In the genomic region with DNA sequence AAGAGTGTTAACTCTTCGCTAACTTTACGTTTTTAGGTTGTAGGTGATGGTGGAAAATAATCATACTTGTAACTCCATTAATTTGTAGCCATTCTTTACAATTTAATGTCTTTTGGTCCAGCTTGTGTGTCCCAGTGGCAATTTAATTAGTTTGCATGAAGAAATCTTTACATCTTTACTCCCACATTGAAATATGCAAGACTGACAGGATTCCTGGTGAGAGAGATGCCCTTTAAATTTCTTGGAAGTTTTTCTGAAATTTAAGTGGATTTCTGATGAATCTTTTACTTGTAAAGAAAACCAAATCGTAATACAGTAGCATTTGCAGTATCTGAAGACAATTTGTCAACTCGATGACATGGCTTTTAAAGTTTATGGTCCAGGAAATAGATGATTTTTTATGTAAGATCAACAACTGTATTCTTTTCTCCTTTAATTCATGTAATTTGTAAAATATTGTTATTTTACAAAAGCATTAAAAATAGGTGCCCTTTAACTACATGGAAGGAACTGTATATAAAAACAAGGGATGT, we compare ENCODE assay signal across 10 cellular contexts. TPM values are rescaled to one million over a fixed set of nuclear protein-coding genes. Genes with fewer than 3 reads are reported as not detected.
DNase-seq lines count a peak whose midpoint lies in the region; ATAC-seq, FAIRE-seq and TF ChIP-seq lines count a peak whose summit lies in the region.
"Had no signal": no experiment of that assay in that cellular context is flagged by ENCODE, and none has a peak within 500 bp of the region (broad histone marks: within the 10 kb centered on the region; RNA-seq: fewer than 3 reads in every experiment).

No MANE protein-coding gene starts in this region.

- no peaks in the 10 kb centered on the region for H3K9me3 ChIP-seq in CD8-positive, alpha-beta T cell (ENCODE audit: low read length)
- H3K9me3 ChIP-seq in OCI-LY7 (ENCODE audit: low read length) = no peaks in the 10 kb centered on the region
- H3K9me3 ChIP-seq in H1 (ENCODE audit: insufficient read depth in 2 of 2, low read depth in 1 of 2, low read length in 1 of 2) = no peaks in the 10 kb centered on the region
- H3K9me3 ChIP-seq in neuron (ENCODE audit: low read length) = no peaks in the 10 kb centered on the region

- peaks cover 15% of the 10 kb centered on the region for H3K4me1 ChIP-seq in CD8-positive, alpha-beta T cell (ENCODE audit: insufficient read depth, low read length)
- H3K4me1 ChIP-seq in OCI-LY7 (ENCODE audit: insufficient read depth, low read length, poor library complexity, severe bottlenecking) (peaks cover 15% of the 10 kb centered on the region), H1 (replicated peaks in 1 of 4; ENCODE audit: control insufficient read depth in 3 of 4, insufficient read depth in 4 of 4, low read length in 3 of 4) (peaks cover 0 to 27% (median 8%) of the 10 kb centered on the region in 4 experiments; a peak in 5 of 7 replicates), neuron (ENCODE audit: insufficient read depth, low read length) (peaks cover 26% of the 10 kb centered on the region)

- BruUV-seq in OCI-LY7 (replicated peaks; lab: Mats Ljungman, UMichigan) = TSS peak; percentile 43

- H3K79me2 ChIP-seq in OCI-LY7 (ENCODE audit: insufficient read depth, low read depth, low read length) (peaks cover 45% of the 10 kb centered on the region), H1 (ENCODE audit: control insufficient read depth in 1 of 2, insufficient read depth in 2 of 2, low read length in 2 of 2) (peaks cover 26 to 74% of the 10 kb centered on the region in 2 experiments)

- H4K20me1 ChIP-seq in OCI-LY7 (ENCODE audit: insufficient read depth, low read length) (peaks cover 10% of the 10 kb centered on the region), H1 (replicated peaks in 1 of 2; ENCODE audit: control insufficient read depth in 1 of 2, insufficient read depth in 2 of 2, low read length in 2 of 2) (peaks cover 8 to 18% of the 10 kb centered on the region in 2 experiments)

- FAIRE-seq in H1 (lab: Jason Lieb, UNC) = no peak
- no peak for FAIRE-seq in H54 (lab: Jason Lieb, UNC)

- H3K23me2 ChIP-seq in H1 (ENCODE audit: low read depth, low read length) = peaks cover 7% of the 10 kb centered on the region

- peaks cover 46% of the 10 kb centered on the region for H3K4me1 Mint-ChIP-seq in CD8-positive, alpha-beta T cell (ENCODE audit: low read depth)

- H3K4me3 Mint-ChIP-seq in CD8-positive, alpha-beta T cell = peak overlapping the region; percentile 95

- H2BK12ac ChIP-seq in H1 (ENCODE audit: low read depth, low read length) = no peak overlapping the region

- no peaks in the 10 kb centered on the region for H3K27me3 Mint-ChIP-seq in CD8-positive, alpha-beta T cell (ENCODE audit: low read depth)

- H3K4ac ChIP-seq in H1 (replicated peaks; ENCODE audit: insufficient read length, low read depth, low read length) = no peak overlapping the region

- H2AFZ ChIP-seq in OCI-LY7 (ENCODE audit: low read length) (no peak overlapping the region), H1 (ENCODE audit: low read length) (no peak overlapping the region), neuron (ENCODE audit: low read depth, low read length) (no peak overlapping the region)

- H3K27ac ChIP-seq in CD8-positive, alpha-beta T cell (ENCODE audit: low read depth, low read length) = no peak overlapping the region
- H3K27ac ChIP-seq in OCI-LY7 (ENCODE audit: low read depth, low read length, poor library complexity, severe bottlenecking) (no peak overlapping the region), H1 (ENCODE audit: low read depth, low read length) (no peak overlapping the region)

- ATAC-seq in CD8-positive, alpha-beta T cell = no peak
- ATAC-seq in HG02970 (IDR thresholded peaks at IDR 0.05; ENCODE audit: low FRiP score, unreplicated experiment) (no peak), HG02840 (IDR thresholded peaks at IDR 0.05; ENCODE audit: low FRiP score, unreplicated experiment) (no peak)

- intact Hi-C loops in CD8-positive, alpha-beta T cell (cut with DNase I, micrococcal nuclease) = loop anchor here (2.0 to 10.0 kb wide), 10 partner anchors 64 to 1256 kb away; partner anchors contain the start of gene SERPINB8 (in 1 of the 2)
- intact Hi-C loops in OCI-LY7 (cut with micrococcal nuclease; ENCODE audit: unreplicated experiment) = loop anchor here (5.0 kb wide), 2 partner anchors 191 to 704 kb away; partner anchors contain the start of gene VPS4B

- no peak overlapping the region for H3K18ac ChIP-seq in H1 (ENCODE audit: extremely low read depth, low read length)

- no peak overlapping the region for H4K5ac ChIP-seq in H1 (ENCODE audit: insufficient read length, low read depth, low read length)

- no peak overlapping the region for H2BK5ac ChIP-seq in H1 (ENCODE audit: low read depth, low read length)

- H2AK5ac ChIP-seq in H1 (ENCODE audit: low read depth, low read length) = no peak overlapping the region

- H2BK120ac ChIP-seq in H1 (replicated peaks; ENCODE audit: low read depth, low read length) = no peak overlapping the region

- POLR2A ChIA-PET in CD8-positive, alpha-beta T cell (lab: Charles Lee) = no interaction called here
- POLR2A ChIA-PET in OCI-LY7 (lab: Charles Lee) = interaction anchor here (1.9 kb wide), 1 partner anchor 10 kb away, joined by 7 read pairs; no protein-coding TSS in a partner anchor
- POLR2A ChIA-PET in H1 (lab: Charles Lee; ENCODE audit: partially characterized antibody) = interaction anchor here (2.1 kb wide), 1 partner anchor 33 kb away, joined by 6 read pairs; no protein-coding TSS in a partner anchor

- H3K9me2 ChIP-seq in OCI-LY7 (ENCODE audit: insufficient read depth, low read length) = no peaks in the 10 kb centered on the region

- H2BK20ac ChIP-seq in H1 (ENCODE audit: low read length) = no peak overlapping the region

- CTCF ChIA-PET in CD8-positive, alpha-beta T cell (lab: Charles Lee) = no interaction called here
- CTCF ChIA-PET in OCI-LY7 (lab: Charles Lee; ENCODE audit: unreplicated experiment) = no interaction called here
- CTCF ChIA-PET in H1 (lab: Charles Lee; ENCODE audit: partially characterized antibody) = interaction anchor here (1.1 to 2.4 kb wide), 2 partner anchors 44 to 156 kb away, joined by 4 to 10 read pairs; no protein-coding TSS in a partner anchor

- H3K56ac ChIP-seq in H1 (replicated peaks; ENCODE audit: insufficient read length, low read depth, low read length) = no peak overlapping the region

- 30% methylated on average over 4 of the region's 4 CpGs; no CpG with 5 or more reads in 1 of the 2 experiments for WGBS in H1 (ENCODE audit: extremely low coverage in 1 of 2, insufficient coverage in 1 of 2, insufficient read length in 1 of 2, insufficient replicate concordance in 2 of 2, low coverage in 1 of 2, low lambda C conversion rate in 2 of 2, missing lambda C conversion rate in 1 of 2), 2 experiments

- no peak overlapping the region for H3K14ac ChIP-seq in H1 (ENCODE audit: insufficient read length)

- H3K27me3 ChIP-seq in CD8-positive, alpha-beta T cell (ENCODE audit: insufficient read depth, low read length) = no peaks in the 10 kb centered on the region
- H3K27me3 ChIP-seq in H1 (replicated peaks in 1 of 4; ENCODE audit: control insufficient read depth in 3 of 4, extremely low read depth in 1 of 4, insufficient read depth in 3 of 4, low read length in 3 of 4) = no peaks in the 10 kb centered on the region
- H3K27me3 ChIP-seq in neuron (ENCODE audit: insufficient read depth, low read length) = no peaks in the 10 kb centered on the region

- no peak for TF ChIP-seq RAD21 in H1 (IDR thresholded peaks at IDR 0.05 in 1 of 2, conservative IDR thresholded peaks at IDR 0.05 in 1 of 2; ENCODE audit: low read depth in 2 of 2, low read length in 2 of 2)

- H3K4me3 ChIP-seq in CD8-positive, alpha-beta T cell (ENCODE audit: low read depth, low read length) = no peak overlapping the region
- H3K4me3 ChIP-seq in OCI-LY7 (ENCODE audit: low read depth, low read length, poor library complexity, severe bottlenecking) (peak overlapping the region; percentile 71), H1 (ENCODE audit: extremely low read depth in 1 of 4, insufficient read depth in 2 of 4, low read depth in 3 of 4, low read length in 4 of 4) (peak overlapping the region; percentile 63 to 81 (median 76)), neuron (ENCODE audit: low read length) (peak overlapping the region; percentile 57)

- no peak overlapping the region for H4K8ac ChIP-seq in H1 (ENCODE audit: extremely low read depth, insufficient read depth, low read length)

- TF ChIP-seq POLR2A in H1 (IDR thresholded peaks at IDR 0.05; ENCODE audit: control extremely low read depth in 1 of 2, low read depth in 2 of 2, low read length in 2 of 2) (no peak), H54 (IDR thresholded peaks at IDR 0.05; ENCODE audit: low read depth, low read length) (no peak)

- no peak overlapping the region for H3K27ac Mint-ChIP-seq in CD8-positive, alpha-beta T cell

- no peaks in the 10 kb centered on the region for H3K9me3 Mint-ChIP-seq in CD8-positive, alpha-beta T cell

- no peak for TF ChIP-seq CTCF in CD8-positive, alpha-beta T cell (IDR thresholded peaks at IDR 0.05)
- TF ChIP-seq CTCF in OCI-LY7 (conservative IDR thresholded peaks at IDR 0.05; ENCODE audit: low read length) (no peak), H1 (IDR thresholded peaks at IDR 0.05; ENCODE audit: control extremely low read depth in 1 of 3, insufficient read depth in 1 of 3, low read depth in 1 of 3, low read length in 3 of 3) (no peak)

- no peaks in the 10 kb centered on the region for H3K36me3 ChIP-seq in CD8-positive, alpha-beta T cell (ENCODE audit: insufficient read depth, low read length)
- H3K36me3 ChIP-seq in OCI-LY7 (ENCODE audit: insufficient read depth, low read length) (no peaks in the 10 kb centered on the region), H1 (ENCODE audit: control insufficient read depth in 2 of 4, insufficient read depth in 4 of 4, low read length in 3 of 4) (no peaks in the 10 kb centered on the region), neuron (ENCODE audit: insufficient read depth, low read length) (no peaks in the 10 kb centered on the region)

- H3K4me2 ChIP-seq in OCI-LY7 (ENCODE audit: low read length) (peak overlapping the region; percentile 92), H1 (ENCODE audit: insufficient read depth in 1 of 2, low read depth in 2 of 2, low read length in 2 of 2) (peak overlapping the region; percentile 77 to 88)

- H3K36me3 Mint-ChIP-seq in CD8-positive, alpha-beta T cell = peaks cover 7% of the 10 kb centered on the region

- H3K23ac ChIP-seq in H1 (ENCODE audit: insufficient read length) = no peak overlapping the region

- TF ChIP-seq EP300 in H1 (IDR thresholded peaks at IDR 0.05; ENCODE audit: borderline replicate concordance in 1 of 2, low read depth in 2 of 2, low read length in 2 of 2) = no peak

- no peak overlapping the region for H4K91ac ChIP-seq in H1 (replicated peaks; ENCODE audit: insufficient read length, low read length)

- no peak overlapping the region for H2BK15ac ChIP-seq in H1 (ENCODE audit: low read length)

- H3K9ac ChIP-seq in H1 (replicated peaks in 1 of 4; ENCODE audit: extremely low read depth in 1 of 4, low read depth in 3 of 4, low read length in 3 of 4) = no peak overlapping the region

- H3K79me1 ChIP-seq in H1 (ENCODE audit: low read depth, low read length) = no peaks in the 10 kb centered on the region

- no peak for DNase-seq in CD8-positive, alpha-beta T cell
- DNase-seq in OCI-LY7 (ENCODE audit: low spot score) (no peak), H1 (ENCODE audit: low read depth in 1 of 2, low spot score in 2 of 2) (no peak), nucleus accumbens (lab: John Stamatoyannopoulos, UW) (no peak), H54 (ENCODE audit: insufficient read length, low spot score) (no peak)
- DNase-seq: Right ventricle myocardium superior; stimulated activated CD4-positive, alpha-beta T cell treated with anti-CD3 and anti-CD28 coated beads, Interleukin-2, amount 100 ng/mL, for 24 hours had no signal

RNA-seq across cellular contexts. Expression of gene PHLPP1, which starts 3.0 kb away (rescaled TPM):
- 10 to 100 TPM; 11.4 to 13.1 TPM for total RNA-seq in CD8-positive, alpha-beta T cell
- total RNA-seq in OCI-LY7 (2014; rRNA removed; shearing (Covaris generic)) = 7.1 and 9.0 TPM in 2 replicates
- 11.5 and 12.4 TPM in 2 replicates for total RNA-seq in OCI-LY7 (2022)
- 66.3 and 67.4 TPM in 2 replicates for total RNA-seq in H1 (2021; fragmentation: NEBNext Ultra II Directional; extraction: Animal tissue kit (Norgen Biotek cat#: 25700))
- polyA plus RNA-seq in H1 (2011; rRNA removed) = 26.6 and 28.0 TPM in 2 replicates
- polyA plus RNA-seq in H1 (2011; cell fraction: cytosol; rRNA removed) = 23.4 TPM
- polyA plus RNA-seq in H1 (2011; cell fraction: nucleus; rRNA removed) = 34.7 TPM
- polyA plus RNA-seq in H1 (2012, experiment 1 of 2) = 25.6 to 34.5 TPM (median 29.9 TPM) in 4 replicates
- polyA plus RNA-seq in H1 (2012, experiment 2 of 2) = 10.4 TPM
- 24.5 TPM for polyA plus RNA-seq in H1 (2013, experiment 1 of 2)
- polyA plus RNA-seq in H1 (2013, experiment 2 of 2) = 25.0 TPM
- polyA minus RNA-seq in H1 (2011; rRNA and poly(A)+ RNA removed) = 52.5 and 99.6 TPM in 2 replicates
- polyA minus RNA-seq in H1 (2011; cell fraction: cytosol; rRNA and poly(A)+ RNA removed) = 46.8 TPM
- 82.8 TPM for polyA minus RNA-seq in H1 (2011; cell fraction: nucleus; rRNA and poly(A)+ RNA removed)
